In genomic region chr4:6474053-6474568, GRCh38 we compare ENCODE assay signal across 10 cellular contexts. TPM values are rescaled to one million over a fixed set of nuclear protein-coding genes. Genes with fewer than 3 reads are reported as not detected.
DNase-seq lines count a peak whose midpoint lies in the region; ATAC-seq, FAIRE-seq and TF ChIP-seq lines count a peak whose summit lies in the region.
"Had no signal": no experiment of that assay in that cellular context is flagged by ENCODE, and none has a peak within 500 bp of the region (broad histone marks: within the 10 kb centered on the region; RNA-seq: fewer than 3 reads in every experiment).

No MANE protein-coding gene starts in this region.

- H3K4me3 ChIP-seq in epithelial cell of esophagus (ENCODE audit: low read length), result no peak overlapping the region
- no peak overlapping the region for H3K4me3 ChIP-seq in small intestine (ENCODE audit: low read depth in 1 of 2, low read length in 2 of 2)
- H3K4me3 ChIP-seq: pancreas had no signal

- no peaks in the 10 kb centered on the region for H3K9me3 ChIP-seq in small intestine (ENCODE audit: control insufficient read depth, low read depth)
- H3K9me3 ChIP-seq: pancreas had no signal

- intact Hi-C loops in sciatic nerve (cut with DNase I), result no loop called here

- no peak overlapping the region for H3K27ac ChIP-seq in small intestine (ENCODE audit: low read depth in 1 of 2, low read length in 1 of 2)
- H3K27ac ChIP-seq: pancreas had no signal

- FAIRE-seq in small intestine (lab: Jason Lieb, UNC), result no peak
- FAIRE-seq: pancreas had no signal

- no peaks in the 10 kb centered on the region for H3K36me3 ChIP-seq in small intestine (ENCODE audit: control insufficient read depth in 2 of 2, insufficient read depth in 2 of 2, low read length in 2 of 2)
- H3K36me3 ChIP-seq: pancreas had no signal

- peaks cover 15 to 22% of the 10 kb centered on the region in 2 donors for H3K27me3 ChIP-seq in small intestine (ENCODE audit: control insufficient read depth in 2 of 2, insufficient read depth in 2 of 2, low read length in 2 of 2)

- no peaks in the 10 kb centered on the region for H3K4me1 ChIP-seq in small intestine (ENCODE audit: control insufficient read depth in 2 of 2, insufficient read depth in 1 of 2, low read depth in 1 of 2, low read length in 1 of 2)

- peak; percentile 14 for ATAC-seq in sciatic nerve
- ATAC-seq: pancreas had no signal

- TF ChIP-seq CTCF in epithelial cell of esophagus (IDR thresholded peaks at IDR 0.05; ENCODE audit: insufficient read depth, low read depth, low read length, missing control alignments), result peak; percentile 10

- peak; percentile 52 for DNase-seq in activated CD8-positive, alpha-beta memory T cell treated with anti-CD3 and anti-CD28 coated beads for 24 hours
- no peak for DNase-seq in activated CD8-positive, alpha-beta memory T cell treated with anti-CD3 and anti-CD28 coated beads, Interleukin-2, amount 50 U/mL, for 4 hours
- DNase-seq in NAMALWA (ENCODE audit: low spot score), result peak; percentile 25
- no peak for DNase-seq in epithelial cell of esophagus (ENCODE audit: low read depth)
- peak; percentile 39 for DNase-seq in sciatic nerve (ENCODE audit: low spot score)
- DNase-seq in activated naive CD4-positive, alpha-beta T cell (lab: John Stamatoyannopoulos, UW), result no peak
- no peak for DNase-seq in COR-L47 (lab: John Stamatoyannopoulos, UW)
- DNase-seq in small intestine, result no peak
- DNase-seq: CD4-positive, alpha-beta T cell; pancreas had no signal

- WGBS in small intestine, 3 donors, result 42 to 54% (median 50%) methylated on average over 5 of the region's 5 CpGs

RNA-seq across cellular contexts. Expression of gene PPP2R2C, which starts 1.7 kb away (rescaled TPM):
- 0.58 TPM for total RNA-seq in sciatic nerve
- 1 to 10 TPM in 1 of 3 donors, under 1 TPM in 1, not detected in 1; 0.81 to 2.3 TPM for polyA plus RNA-seq in small intestine
- total RNA-seq: CD4-positive, alpha-beta T cell had no signal

Comparison
In these comparisons a context has a peak if more than half of its experiments do, and no peak if none do; other contexts are left out.
1. DNase-seq: peak in activated CD8-positive, alpha-beta memory T cell treated with anti-CD3 and anti-CD28 coated beads for 24 hours (single experiment), NAMALWA (single experiment) and sciatic nerve (single experiment); none in activated CD8-positive, alpha-beta memory T cell treated with anti-CD3 and anti-CD28 coated beads, Interleukin-2, amount 50 U/mL, for 4 hours (single experiment), epithelial cell of esophagus (single experiment), activated naive CD4-positive, alpha-beta T cell (0 of 4), COR-L47 (single experiment) and small intestine (single experiment).